In genomic region chr2:218368150-218368528, GRCh38 we compare ENCODE assay signal across 1 cellular context.
TF ChIP-seq lines count a peak whose summit lies in the region.

No MANE protein-coding gene starts in this region.

TF ChIP-seq in H1, 55 proteins besides CTCF, POLR2A, EP300 and RAD21:
- no peak for TF ChIP-seq EZH2 (IDR thresholded peaks at IDR 0.05; ENCODE audit: low read depth, low read length, severe bottlenecking)
- peak in 1 of 2 experiments; percentile 86; a peak in 1 of 4 replicates for TF ChIP-seq HDAC2 (IDR thresholded peaks at IDR 0.05; ENCODE audit: borderline replicate concordance in 1 of 2, low read depth in 2 of 2, low read length in 2 of 2)
- peak; percentile 98 for TF ChIP-seq KDM1A (IDR thresholded peaks at IDR 0.05; ENCODE audit: borderline replicate concordance, low read length)
- TF ChIP-seq TBP (IDR thresholded peaks at IDR 0.05; ENCODE audit: low read depth, low read length), result no peak
- no peak for TF ChIP-seq MAX (IDR thresholded peaks at IDR 0.05)
- no peak for TF ChIP-seq CBX5 (IDR thresholded peaks at IDR 0.05; ENCODE audit: low read depth, low read length)
